Comparison of ENCODE assay signal across 23 cellular contexts in genomic region chr11:47453365-47453764, GRCh38. TPM values are rescaled to one million over a fixed set of nuclear protein-coding genes. Genes with fewer than 3 reads are reported as not detected.
DNase-seq lines count a peak whose midpoint lies in the region; ATAC-seq, FAIRE-seq and TF ChIP-seq lines count a peak whose summit lies in the region.
"Had no signal": no experiment of that assay in that cellular context is flagged by ENCODE, and none has a peak within 500 bp of the region (broad histone marks: within the 10 kb centered on the region; RNA-seq: fewer than 3 reads in every experiment).

No MANE protein-coding gene starts in this region.

- H3K36me3 ChIP-seq in HepG2 (replicated peaks in 1 of 2; ENCODE audit: control insufficient read depth in 1 of 2, insufficient read depth in 2 of 2, low read length in 2 of 2) (no peaks in the 10 kb centered on the region), right lobe of liver (no peaks in the 10 kb centered on the region)

- BruUV-seq in HepG2 (replicated peaks; lab: Mats Ljungman, UMichigan), result no TSS peak

- CTCF ChIA-PET in HepG2 (lab: Yijun Ruan, JAX; ENCODE audit: low intra/inter-chr PET ratio, low total read pairs) (interaction anchor here (2.0 kb wide), 1 partner anchor 79 kb away, joined by 9 read pairs; no protein-coding TSS in a partner anchor), RWPE1 (lab: Yijun Ruan, JAX) (interaction anchor here (0.7 to 1.2 kb wide), 2 partner anchors 10 to 132 kb away, joined by 3 read pairs; no protein-coding TSS in a partner anchor)

- H3K9me3 ChIP-seq in HepG2 (ENCODE audit: low read length), result no peaks in the 10 kb centered on the region
- no peaks in the 10 kb centered on the region for H3K9me3 ChIP-seq in right lobe of liver

- H3K27ac ChIP-seq in HepG2 (ENCODE audit: extremely low read length, insufficient read depth, low read length) (no peak overlapping the region), right lobe of liver (no peak overlapping the region), RWPE1 (peak overlapping the region; percentile 42)
- H3K27ac ChIP-seq: BLaER1 treated with 17β-estradiol and CSF1 and Interleukin-3, amounts not matched to agents 10 nM and 100 nM; SK-N-MC had no signal

- H4K20me1 ChIP-seq in HepG2 (ENCODE audit: insufficient read depth, low read length), result no peaks in the 10 kb centered on the region

- in situ Hi-C loops in HepG2 (cut with HindIII; ENCODE audit: extremely low pct_ligation_motif_present, low pct_unique_long_range_greater_than_20kb), result loop anchor here (10.0 kb wide), 1 partner anchor 79 kb away; the partner anchor contains the start of gene SPI1

- TF ChIP-seq EP300 in HepG2 (IDR thresholded peaks at IDR 0.05; ENCODE audit: low read depth in 2 of 2, low read length in 2 of 2), result no peak
- TF ChIP-seq EP300 in HepG2 (CRISPR knock-in tag; IDR thresholded peaks at IDR 0.05; ENCODE audit: borderline replicate concordance), result no peak

- no peak overlapping the region for H3K9ac ChIP-seq in HepG2 (ENCODE audit: insufficient read depth, low read depth, low read length)
- H3K9ac ChIP-seq: BLaER1 treated with 17β-estradiol and CSF1 and Interleukin-3, amounts not matched to agents 10 nM and 100 nM had no signal

- H3K4me2 ChIP-seq in HepG2 (ENCODE audit: low read depth, low read length), result no peak overlapping the region
- H3K4me2 ChIP-seq: BLaER1 treated with 17β-estradiol and CSF1 and Interleukin-3, amounts not matched to agents 10 nM and 100 nM had no signal

- H3K4me3 ChIP-seq in HepG2 (replicated peaks in 1 of 3; ENCODE audit: insufficient read depth in 1 of 3, low read depth in 2 of 3, low read length in 3 of 3) (no peak overlapping the region), right lobe of liver (no peak overlapping the region)
- H3K4me3 ChIP-seq: BLaER1 treated with 17β-estradiol and CSF1 and Interleukin-3, amounts not matched to agents 10 nM and 100 nM; MG63; SK-N-MC had no signal

- WGBS in HepG2 (ENCODE audit: low lambda C conversion rate), result 94% methylated on average over 8 of the region's 8 CpGs
- 94% methylated on average over 8 of the region's 8 CpGs for WGBS in right lobe of liver (ENCODE audit: insufficient coverage, low coverage, low lambda C conversion rate, missing lambda C conversion rate)

- TF ChIP-seq RAD21 in HepG2 (CRISPR knock-in tag; IDR thresholded peaks at IDR 0.05), result no peak

- TF ChIP-seq CTCF in HepG2 (CRISPR knock-in tag; IDR thresholded peaks at IDR 0.05), result no peak
- TF ChIP-seq CTCF in right lobe of liver (IDR thresholded peaks at IDR 0.05), result no peak
- TF ChIP-seq CTCF in RWPE1 (conservative IDR thresholded peaks at IDR 0.05; ENCODE audit: low read depth), result no peak

- H3K4me1 ChIP-seq in HepG2 (ENCODE audit: insufficient read depth, low read length) (peaks cover 14% of the 10 kb centered on the region), right lobe of liver (peaks cover 0 to 12% (median 3%) of the 10 kb centered on the region in 4 donors)

- ATAC-seq in HepG2, result no peak
- no peak for ATAC-seq in right lobe of liver

- TF ChIP-seq POLR2A in HepG2 (IDR thresholded peaks at IDR 0.05; ENCODE audit: insufficient read depth in 1 of 2, low read depth in 2 of 2, low read length in 2 of 2) (no peak), right lobe of liver (IDR thresholded peaks at IDR 0.05) (no peak), erythroblast (IDR thresholded peaks at IDR 0.05; ENCODE audit: low read length) (no peak)

- H3K27me3 ChIP-seq in HepG2 (ENCODE audit: control insufficient read depth in 1 of 2, insufficient read depth in 2 of 2, low read length in 2 of 2) (no peaks in the 10 kb centered on the region), right lobe of liver (no peaks in the 10 kb centered on the region)
- H3K27me3 ChIP-seq: BLaER1 treated with 17β-estradiol and CSF1 and Interleukin-3, amounts not matched to agents 10 nM and 100 nM; MG63 had no signal

- POLR2A ChIA-PET in HepG2 (lab: Yijun Ruan, JAX), result interaction anchor here (1.1 to 1.5 kb wide), 2 partner anchors 16 to 35 kb away, joined by 4 to 9 read pairs; no protein-coding TSS in a partner anchor
- POLR2A ChIA-PET in RWPE1 (lab: Yijun Ruan, JAX; ENCODE audit: low non-redundant PET), result no interaction called here

- FAIRE-seq in HepG2 (lab: Jason Lieb, UNC), result no peak
- FAIRE-seq: A204.1, H1 had no signal

- H2AFZ ChIP-seq in HepG2 (ENCODE audit: low read length), result no peak overlapping the region

- DNase-seq in HepG2 (ENCODE audit: low spot score) (no peak), right lobe of liver (no peak), RWPE1 (ENCODE audit: low spot score) (no peak), erythroblast (lab: John Stamatoyannopoulos, UW) (peak; percentile 24 to 40), cerebellum (ENCODE audit: low spot score) (no peak), DMS114 treated with DMSO at 0.1 percent for 48 hours (lab: John Stamatoyannopoulos, UW; ENCODE audit: unreplicated experiment) (no peak), NCI-H2227 treated with DMSO at 0.1 percent for 48 hours (lab: John Stamatoyannopoulos, UW) (no peak)
- DNase-seq: AML-193; CD4-positive, alpha-beta T cell; COR-L47; DMS79 treated with DMSO at 0.1 percent for 48 hours; HCEC 1CT; KBM-7; MG63; NCI-H2029; NCI-H446 treated with DMSO at 0.1 percent for 48 hours; NCI-H82; NK-92 treated with Interleukin-12 subunit alpha and Interleukin-12 subunit beta, amount 100 ng/mL, for 24 hours had no signal

- no peaks in the 10 kb centered on the region for H3K79me2 ChIP-seq in HepG2 (ENCODE audit: insufficient read depth, low read length)

- intact Hi-C loops in HepG2 (cut with micrococcal nuclease; ENCODE audit: unreplicated experiment) (loop anchor here (10.0 kb wide), 1 partner anchor 401 kb away; no protein-coding TSS in a partner anchor), right lobe of liver (cut with DNase I) (loop anchor here in 1 of 2 donors (5.0 kb wide), 1 partner anchor 76 kb away; the partner anchor contains the start of gene SPI1)

RNA-seq across cellular contexts. Expression of gene RAPSN, which starts 4.4 kb away (rescaled TPM):
- total RNA-seq in HepG2 (2016; rRNA removed; fragmentation: Illumina TruSeq; extraction: Trizol) (0.60 and 1.2 TPM in 2 replicates), right lobe of liver (under 1 TPM in 3 of 6 experiments, not detected in 3; 0.15 to 0.49 (median 0.25) TPM), cerebellum (not detected)
- 0.91 and 1.4 TPM in 2 replicates for total RNA-seq in HepG2 (2016; cell fraction: cytosol; rRNA removed; fragmentation: Illumina TruSeq; extraction: Trizol; ENCODE audit: low read depth)
- 1.0 and 1.7 TPM in 2 replicates for total RNA-seq in HepG2 (2016; cell fraction: insoluble cytoplasmic fraction; rRNA removed; fragmentation: Illumina TruSeq; extraction: Trizol)
- 1.2 and 1.4 TPM in 2 replicates for total RNA-seq in HepG2 (2016; cell fraction: membrane; rRNA removed; fragmentation: Illumina TruSeq; extraction: Trizol)
- total RNA-seq in HepG2 (2016; cell fraction: nucleus; rRNA removed; fragmentation: Illumina TruSeq; extraction: Trizol), result 0.72 and 1.2 TPM in 2 replicates
- 0.15 and 0.40 TPM in 2 replicates for polyA plus RNA-seq in HepG2 (2011; rRNA removed)
- 0.13 and 0.14 TPM in 2 replicates for polyA plus RNA-seq in HepG2 (2011; cell fraction: cytosol; rRNA removed)
- polyA plus RNA-seq in HepG2 (2011; cell fraction: nucleus; rRNA removed), result 0.77 and 1.1 TPM in 2 replicates
- polyA plus RNA-seq in HepG2 (2012), result 0.79 and 0.80 TPM in 2 replicates
- 0.51 and 1.2 TPM in 2 replicates for polyA plus RNA-seq in HepG2 (2016; cell fraction: cytosol; fragmentation: Illumina TruSeq; extraction: Trizol; ENCODE audit: low read depth)
- polyA plus RNA-seq in HepG2 (2016; cell fraction: insoluble cytoplasmic fraction; fragmentation: Illumina TruSeq; extraction: Trizol; ENCODE audit: low read depth), result 0.83 and 0.93 TPM in 2 replicates
- polyA plus RNA-seq in HepG2 (2016; cell fraction: membrane; fragmentation: Illumina TruSeq; extraction: Trizol; ENCODE audit: low read depth), result 0.44 TPM in 1 of 2 replicates, not detected in the other
- 2.3 and 3.6 TPM in 2 replicates for polyA plus RNA-seq in HepG2 (2016; cell fraction: nucleus; fragmentation: Illumina TruSeq; extraction: Trizol; ENCODE audit: insufficient read depth, low read depth)
- 0.16 and 0.64 TPM in 2 replicates for polyA minus RNA-seq in HepG2 (2011; rRNA and poly(A)+ RNA removed; ENCODE audit: low replicate concordance)
- not detected in 2 replicates for polyA minus RNA-seq in HepG2 (2011; cell fraction: cytosol; rRNA and poly(A)+ RNA removed)
- 0.75 and 1.2 TPM in 2 replicates for polyA minus RNA-seq in HepG2 (2011; cell fraction: nucleus; rRNA and poly(A)+ RNA removed)
- total RNA-seq: HT-29 had no signal

RNA-seq across cellular contexts. Expression of gene PSMC3, which starts 27.1 kb away (rescaled TPM):
- 214 and 279 TPM in 2 replicates for total RNA-seq in HepG2 (2016; rRNA removed; fragmentation: Illumina TruSeq; extraction: Trizol)
- 50.9 and 53.3 TPM in 2 replicates for total RNA-seq in HepG2 (2016; cell fraction: cytosol; rRNA removed; fragmentation: Illumina TruSeq; extraction: Trizol; ENCODE audit: low read depth)
- total RNA-seq in HepG2 (2016; cell fraction: insoluble cytoplasmic fraction; rRNA removed; fragmentation: Illumina TruSeq; extraction: Trizol), result 219 and 288 TPM in 2 replicates
- 67.5 and 75.1 TPM in 2 replicates for total RNA-seq in HepG2 (2016; cell fraction: membrane; rRNA removed; fragmentation: Illumina TruSeq; extraction: Trizol)
- 86.3 and 92.9 TPM in 2 replicates for total RNA-seq in HepG2 (2016; cell fraction: nucleus; rRNA removed; fragmentation: Illumina TruSeq; extraction: Trizol)
- polyA plus RNA-seq in HepG2 (2011; rRNA removed), result 66.7 and 75.8 TPM in 2 replicates
- polyA plus RNA-seq in HepG2 (2011; cell fraction: cytosol; rRNA removed), result 95.2 and 102 TPM in 2 replicates
- polyA plus RNA-seq in HepG2 (2011; cell fraction: nucleus; rRNA removed), result 41.7 and 44.9 TPM in 2 replicates
- polyA plus RNA-seq in HepG2 (2012), result 71.8 and 98.0 TPM in 2 replicates
- polyA plus RNA-seq in HepG2 (2016; cell fraction: cytosol; fragmentation: Illumina TruSeq; extraction: Trizol; ENCODE audit: low read depth), result 52.7 and 54.7 TPM in 2 replicates
- 298 and 314 TPM in 2 replicates for polyA plus RNA-seq in HepG2 (2016; cell fraction: insoluble cytoplasmic fraction; fragmentation: Illumina TruSeq; extraction: Trizol; ENCODE audit: low read depth)
- polyA plus RNA-seq in HepG2 (2016; cell fraction: membrane; fragmentation: Illumina TruSeq; extraction: Trizol; ENCODE audit: low read depth), result 58.7 and 63.6 TPM in 2 replicates
- polyA plus RNA-seq in HepG2 (2016; cell fraction: nucleus; fragmentation: Illumina TruSeq; extraction: Trizol; ENCODE audit: insufficient read depth, low read depth), result 117 and 127 TPM in 2 replicates
- 52.6 and 310 TPM in 2 replicates for polyA minus RNA-seq in HepG2 (2011; rRNA and poly(A)+ RNA removed; ENCODE audit: low replicate concordance)
- 39.1 and 44.3 TPM in 2 replicates for polyA minus RNA-seq in HepG2 (2011; cell fraction: cytosol; rRNA and poly(A)+ RNA removed)
- polyA minus RNA-seq in HepG2 (2011; cell fraction: nucleus; rRNA and poly(A)+ RNA removed), result 51.1 and 58.3 TPM in 2 replicates
- total RNA-seq in right lobe of liver, result 10 to 100 TPM; 52.5 to 98.1 (median 63.3) TPM
- 55.3 TPM for total RNA-seq in cerebellum

RNA-seq across cellular contexts. Expression of gene SLC39A13, which starts 45.0 kb away (rescaled TPM):
- total RNA-seq in HepG2 (2016; rRNA removed; fragmentation: Illumina TruSeq; extraction: Trizol) (7.2 and 15.3 TPM in 2 replicates), right lobe of liver (10 to 100 TPM in 5 of 6 experiments, 1 to 10 TPM in 1; 9.8 to 21.2 (median 13.1) TPM), cerebellum (10.7 TPM)
- total RNA-seq in HepG2 (2016; cell fraction: cytosol; rRNA removed; fragmentation: Illumina TruSeq; extraction: Trizol; ENCODE audit: low read depth), result 5.8 and 6.7 TPM in 2 replicates
- total RNA-seq in HepG2 (2016; cell fraction: insoluble cytoplasmic fraction; rRNA removed; fragmentation: Illumina TruSeq; extraction: Trizol), result 5.9 and 15.1 TPM in 2 replicates
- 12.4 and 12.8 TPM in 2 replicates for total RNA-seq in HepG2 (2016; cell fraction: membrane; rRNA removed; fragmentation: Illumina TruSeq; extraction: Trizol)
- total RNA-seq in HepG2 (2016; cell fraction: nucleus; rRNA removed; fragmentation: Illumina TruSeq; extraction: Trizol), result 13.7 and 15.1 TPM in 2 replicates
- 30.5 and 40.7 TPM in 2 replicates for polyA plus RNA-seq in HepG2 (2011; rRNA removed)
- polyA plus RNA-seq in HepG2 (2011; cell fraction: cytosol; rRNA removed), result 23.0 and 34.8 TPM in 2 replicates
- 143 and 176 TPM in 2 replicates for polyA plus RNA-seq in HepG2 (2011; cell fraction: nucleus; rRNA removed)
- polyA plus RNA-seq in HepG2 (2012), result 13.2 and 20.5 TPM in 2 replicates
- polyA plus RNA-seq in HepG2 (2016; cell fraction: cytosol; fragmentation: Illumina TruSeq; extraction: Trizol; ENCODE audit: low read depth), result 9.4 and 9.7 TPM in 2 replicates
- polyA plus RNA-seq in HepG2 (2016; cell fraction: insoluble cytoplasmic fraction; fragmentation: Illumina TruSeq; extraction: Trizol; ENCODE audit: low read depth), result 6.9 and 7.7 TPM in 2 replicates
- 11.6 and 15.3 TPM in 2 replicates for polyA plus RNA-seq in HepG2 (2016; cell fraction: membrane; fragmentation: Illumina TruSeq; extraction: Trizol; ENCODE audit: low read depth)
- 31.2 and 34.6 TPM in 2 replicates for polyA plus RNA-seq in HepG2 (2016; cell fraction: nucleus; fragmentation: Illumina TruSeq; extraction: Trizol; ENCODE audit: insufficient read depth, low read depth)
- 14.8 and 27.8 TPM in 2 replicates for polyA minus RNA-seq in HepG2 (2011; rRNA and poly(A)+ RNA removed; ENCODE audit: low replicate concordance)
- 8.2 and 8.5 TPM in 2 replicates for polyA minus RNA-seq in HepG2 (2011; cell fraction: cytosol; rRNA and poly(A)+ RNA removed)
- polyA minus RNA-seq in HepG2 (2011; cell fraction: nucleus; rRNA and poly(A)+ RNA removed), result 15.2 and 17.7 TPM in 2 replicates

Comparison
In these comparisons a context has a peak if more than half of its experiments do, and no peak if none do; other contexts are left out.
1. DNase-seq: peak in erythroblast (2 of 2); none in HepG2 (single experiment), right lobe of liver (0 of 3), RWPE1 (single experiment), cerebellum (single experiment), DMS114 treated with DMSO at 0.1 percent for 48 hours (single experiment) and NCI-H2227 treated with DMSO at 0.1 percent for 48 hours (single experiment).